ENCODE assay signal across 8 cellular contexts in the genomic region with DNA sequence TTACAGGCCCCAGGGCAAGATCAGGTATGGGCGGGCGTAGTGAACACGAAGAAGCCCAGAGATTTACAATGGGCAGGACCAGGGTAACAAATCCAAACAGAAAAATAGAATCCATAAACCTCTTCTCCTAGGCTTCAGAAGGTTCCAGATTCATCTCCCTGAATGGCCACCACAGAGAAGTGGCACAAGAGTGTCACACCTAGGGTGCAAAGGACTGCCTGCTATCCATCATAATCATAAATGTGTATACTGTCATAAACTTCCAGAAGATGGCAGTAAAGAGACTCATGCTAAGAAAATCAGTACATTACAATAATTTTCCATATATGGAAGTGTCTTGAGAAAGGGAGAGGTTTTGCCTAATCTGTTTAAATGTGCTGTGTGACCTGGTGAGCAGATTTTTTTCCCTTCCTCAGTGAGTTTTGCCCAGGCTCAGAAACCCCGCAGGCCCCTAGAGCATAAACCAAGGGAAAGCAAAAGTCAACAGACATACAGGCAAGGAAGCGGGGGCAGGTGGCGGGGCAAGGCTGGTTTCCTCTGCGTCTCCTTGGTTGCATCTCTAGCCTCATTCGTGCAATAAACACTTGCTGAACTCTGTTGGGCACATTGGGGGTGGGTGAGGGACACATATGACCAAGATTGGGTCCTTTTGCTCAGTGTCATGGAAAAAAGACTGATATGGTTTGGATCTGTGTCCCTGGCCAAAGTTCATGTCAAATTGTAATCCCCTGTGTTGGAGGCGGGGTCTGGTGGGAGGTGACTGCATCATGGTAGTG.
DNase-seq lines count a peak whose midpoint lies in the region; ATAC-seq and TF ChIP-seq lines count a peak whose summit lies in the region.

No MANE protein-coding gene starts in this region.

- no peaks in the 10 kb centered on the region for H3K4me1 ChIP-seq in HEK293 (ENCODE audit: control insufficient read depth, insufficient read depth, low read length)

- no peaks in the 10 kb centered on the region for H3K9me3 ChIP-seq in HEK293 (ENCODE audit: control insufficient read depth, insufficient read depth, low read depth, low read length)

- TF ChIP-seq CTCF in HEK293 (tag by site-specific recombination; IDR thresholded peaks at IDR 0.05) (no peak), RWPE1 (conservative IDR thresholded peaks at IDR 0.05; ENCODE audit: low read depth) (peak; percentile 31), fibroblast of pulmonary artery (IDR thresholded peaks at IDR 0.05; ENCODE audit: low read length, missing control alignments) (peak; percentile 55)

- CTCF ChIA-PET in HEK293 (lab: Yijun Ruan, JAX) (interaction anchor here (0.7 to 2.6 kb wide), 11 partner anchors 12 to 494 kb away, joined by 3 to 23 read pairs (median 5); no protein-coding TSS in a partner anchor), RWPE1 (lab: Yijun Ruan, JAX) (interaction anchor here (0.8 kb wide), 1 partner anchor 277 kb away, joined by 3 read pairs; no protein-coding TSS in a partner anchor)

- no peaks in the 10 kb centered on the region for H3K36me3 ChIP-seq in HEK293 (ENCODE audit: control insufficient read depth in 2 of 2, insufficient read depth in 1 of 2, low read length in 2 of 2)

- POLR2A ChIA-PET in HEK293 (lab: Yijun Ruan, JAX) (no interaction called here), RWPE1 (lab: Yijun Ruan, JAX; ENCODE audit: low non-redundant PET) (no interaction called here)

- ATAC-seq in GM19452 (IDR thresholded peaks at IDR 0.05; ENCODE audit: unreplicated experiment) (no peak), HG02870 (IDR thresholded peaks at IDR 0.05; ENCODE audit: unreplicated experiment) (no peak)

- H3K27ac ChIP-seq in HEK293 (ENCODE audit: extremely low read depth, low read depth, low read length) (no peak overlapping the region), RWPE1 (no peak overlapping the region), caudate nucleus (ENCODE audit: low read depth, low read length) (no peak overlapping the region)

- H3K4me3 ChIP-seq in HEK293 (ENCODE audit: low read depth, low read length) = no peak overlapping the region
- H3K4me3 ChIP-seq in fibroblast of pulmonary artery (replicated peaks; ENCODE audit: low read depth, low read length) = no peak overlapping the region

- DNase-seq in DMS 273 (lab: John Stamatoyannopoulos, UW; ENCODE audit: unreplicated experiment) (peak; percentile 51), RWPE1 (ENCODE audit: low spot score) (no peak), fibroblast of pulmonary artery (ENCODE audit: low read depth) (peak; percentile 71), caudate nucleus (lab: John Stamatoyannopoulos, UW) (no peak)
- DNase-seq in activated CD4-positive, alpha-beta T cell treated with anti-CD3 and anti-CD28 coated beads, Interleukin-2, amount 50 U/mL, for 48 hours = no peak

TF ChIP-seq in HEK293, 187 proteins besides CTCF, POLR2A, EP300 and RAD21:
- peak; percentile 17; the same call in 1 of the 2 replicates for TF ChIP-seq ZNF654 (tag by site-specific recombination; IDR thresholded peaks at IDR 0.05; ENCODE audit: low read depth)
- TF ChIP-seq ZNF184 (tag by site-specific recombination; IDR thresholded peaks at IDR 0.05) = no peak

Comparison
In these comparisons a context has a peak if more than half of its experiments do, and no peak if none do; other contexts are left out.
1. DNase-seq: peak in DMS 273 (single experiment) and fibroblast of pulmonary artery (single experiment); none in RWPE1 (single experiment), caudate nucleus (0 of 61) and activated CD4-positive, alpha-beta T cell treated with anti-CD3 and anti-CD28 coated beads, Interleukin-2, amount 50 U/mL, for 48 hours (0 of 2).